In genomic region chr6:109313139-109313538, GRCh38 we compare ENCODE assay signal across 21 cellular contexts.
"Had no signal": no experiment of that assay in that cellular context is flagged by ENCODE, and none has a peak within 500 bp of the region (broad histone marks: within the 10 kb centered on the region; RNA-seq: fewer than 3 reads in every experiment).

No MANE protein-coding gene starts in this region.

- H3K4me1 ChIP-seq: colonic mucosa, foreskin keratinocyte, left lung, spleen had no signal

- H3K9me3 ChIP-seq: colonic mucosa, left lung, mucosa of descending colon, spleen, thoracic aorta, transverse colon had no signal

- H3K27me3 ChIP-seq: cardiac muscle cell, colonic mucosa, foreskin keratinocyte, left lung, spleen, transverse colon had no signal

- DNase-seq: colonic mucosa; dermis blood vessel endothelial cell; endodermal cell; erythroblast; foreskin keratinocyte; head of caudate nucleus; hippocampal formation; left lung; mammary epithelial cell; mucosa of descending colon; naive thymus-derived CD8-positive, alpha-beta T cell; spleen; stimulated activated CD4-positive, alpha-beta T cell treated with anti-CD3 and anti-CD28 coated beads, Interleukin-15, amount 100 ng/mL, for 24 hours; stimulated activated CD4-positive, alpha-beta T cell treated with anti-CD3 and anti-CD28 coated beads, Interleukin-1b, Interleukin-23, amount 100 ng/mL, for 48 hours; stimulated activated CD4-positive, alpha-beta T cell treated with anti-CD3 and anti-CD28 coated beads, Interleukin-4, amount 100 ng/mL, for 4 hours; stimulated activated naive B cell treated with anti-CD40 and anti-IgM and Interleukin-4, amounts not matched to agents 10 μg/mL and 1 μg/mL and 100 μg/mL, for 72 hours; stimulated activated naive CD8-positive, alpha-beta T cell treated with anti-CD3 and anti-CD28 coated beads, Interleukin-15, amount 100 ng/mL, for 72 hours; transverse colon had no signal

- ATAC-seq: foreskin keratinocyte; left lung; mucosa of descending colon; naive thymus-derived CD8-positive, alpha-beta T cell; sciatic nerve; stimulated activated naive B cell treated with anti-CD40 and anti-IgM and Interleukin-4, amounts not matched to agents 10 μg/mL and 1 μg/mL and 100 μg/mL, for 72 hours; stimulated activated naive CD8-positive, alpha-beta T cell treated with anti-CD3 and anti-CD28 coated beads, Interleukin-15, amount 100 ng/mL, for 72 hours had no signal

- H3K4me3 ChIP-seq: cardiac muscle cell, colonic mucosa, left lung, mucosa of descending colon, spleen, thoracic aorta, transverse colon had no signal

- H3K27ac ChIP-seq: cardiac muscle cell, colonic mucosa, foreskin keratinocyte, left lung, spleen, thoracic aorta, transverse colon had no signal

- H3K36me3 ChIP-seq: cardiac muscle cell, colonic mucosa, left lung, spleen, thoracic aorta, transverse colon had no signal
